ENCODE assay signal across 15 cellular contexts in genomic region chr17:75771334-75772281, GRCh38. TPM values are rescaled to one million over a fixed set of nuclear protein-coding genes. Genes with fewer than 3 reads are reported as not detected.
DNase-seq lines count a peak whose midpoint lies in the region; ATAC-seq, FAIRE-seq and TF ChIP-seq lines count a peak whose summit lies in the region.
"Had no signal": no experiment of that assay in that cellular context is flagged by ENCODE, and none has a peak within 500 bp of the region (broad histone marks: within the 10 kb centered on the region; RNA-seq: fewer than 3 reads in every experiment).

No MANE protein-coding gene starts in this region.

- DNase-seq in A549 (ENCODE audit: low read depth in 1 of 2, low spot score in 1 of 2) (no peak), EH (ENCODE audit: low read depth) (peak; percentile 25), WTC11 (ENCODE audit: low spot score) (no peak), kidney (no peak), AML-193 (lab: John Stamatoyannopoulos, UW) (no peak)
- DNase-seq in stimulated activated effector memory CD8-positive, alpha-beta T cell treated with anti-CD3 and anti-CD28 coated beads, Interleukin-12 subunit alpha, Interleukin-12 subunit beta, amount 100 ng/mL, for 72 hours (ENCODE audit: low spot score in 2 of 2) = no peak
- DNase-seq: activated gamma-delta T cell treated with Interleukin-2 at 50 U/mL for 16 hours; DMS 273 treated with DMSO at 0.1 percent for 48 hours; NCI-H2227 treated with DMSO at 0.1 percent for 48 hours; right cardiac atrium; stimulated activated CD8-positive, alpha-beta memory T cell treated with anti-CD3 and anti-CD28 coated beads, Interleukin-4, amount 100 ng/mL, for 48 hours had no signal

- no peak for TF ChIP-seq EP300 in A549 (IDR thresholded peaks at IDR 0.05)

- ATAC-seq in A549 = no peak
- no peak for ATAC-seq in WTC11
- no peak for ATAC-seq in GM19351 (IDR thresholded peaks at IDR 0.05; ENCODE audit: unreplicated experiment)
- no peak for ATAC-seq in stimulated activated effector memory CD8-positive, alpha-beta T cell treated with anti-CD3 and anti-CD28 coated beads, Interleukin-12 subunit alpha, Interleukin-12 subunit beta, amount 100 ng/mL, for 72 hours
- ATAC-seq in HG02623 (IDR thresholded peaks at IDR 0.05; ENCODE audit: unreplicated experiment) = no peak
- ATAC-seq: right cardiac atrium had no signal

- intact Hi-C loops in kidney (cut with DNase I) = no loop called here

- H3K9me3 ChIP-seq in A549 = no peaks in the 10 kb centered on the region
- no peaks in the 10 kb centered on the region for H3K9me3 ChIP-seq in kidney (ENCODE audit: control insufficient read depth in 1 of 2, low read length in 2 of 2)

- H3K27me3 Mint-ChIP-seq in WTC11 (ENCODE audit: low read depth) = no peaks in the 10 kb centered on the region

- H3K4me1 Mint-ChIP-seq in WTC11 = peaks cover 20% of the 10 kb centered on the region
- peaks cover 11% of the 10 kb centered on the region for H3K4me1 Mint-ChIP-seq in stimulated activated effector memory CD8-positive, alpha-beta T cell treated with anti-CD3 and anti-CD28 coated beads, Interleukin-12 subunit alpha, Interleukin-12 subunit beta, amount 100 ng/mL, for 72 hours

- H3K4me3 ChIP-seq in A549 (no peak overlapping the region), kidney (ENCODE audit: low read length in 2 of 2) (no peak overlapping the region)

- H3K36me3 ChIP-seq in kidney (ENCODE audit: control insufficient read depth in 1 of 2, insufficient read depth in 2 of 2, low read length in 2 of 2) = peaks cover 2 to 5% of the 10 kb centered on the region in 2 donors

- H3K27ac Mint-ChIP-seq in WTC11 = peak overlapping the region; percentile 54
- H3K27ac Mint-ChIP-seq in stimulated activated effector memory CD8-positive, alpha-beta T cell treated with anti-CD3 and anti-CD28 coated beads, Interleukin-12 subunit alpha, Interleukin-12 subunit beta, amount 100 ng/mL, for 72 hours = no peak overlapping the region
- H3K27ac Mint-ChIP-seq: T-helper 2 cell treated with Interferon-gamma antibody and Interleukin-4, amounts not matched to agents 5 μg/mL and 100 μg/mL, for 36 hours had no signal

- no peaks in the 10 kb centered on the region for H3K9me3 Mint-ChIP-seq in WTC11
- H3K9me3 Mint-ChIP-seq in stimulated activated effector memory CD8-positive, alpha-beta T cell treated with anti-CD3 and anti-CD28 coated beads, Interleukin-12 subunit alpha, Interleukin-12 subunit beta, amount 100 ng/mL, for 72 hours = no peaks in the 10 kb centered on the region
- H3K9me3 Mint-ChIP-seq: T-helper 2 cell treated with Interferon-gamma antibody and Interleukin-4, amounts not matched to agents 5 μg/mL and 100 μg/mL, for 36 hours had no signal

- POLR2A ChIA-PET in A549 (lab: Yijun Ruan, JAX) (interaction anchor here (0.6 to 1.3 kb wide), 3 partner anchors 8 to 169 kb away, joined by 3 to 5 read pairs (median 4); no protein-coding TSS in a partner anchor), WTC11 (lab: Charles Lee) (interaction anchor here (0.6 to 1.3 kb wide), 2 partner anchors 8 to 27 kb away, joined by 3 to 6 read pairs; no protein-coding TSS in a partner anchor)

- CTCF ChIA-PET in A549 (lab: Yijun Ruan, JAX) = interaction anchor here (0.9 to 5.4 kb wide), 9 partner anchors 7 to 138 kb away, joined by 3 to 30 read pairs (median 4); partner anchors contain the start of genes SMIM5 and UNK
- CTCF ChIA-PET in WTC11 (lab: Charles Lee) = interaction anchor here (0.6 to 7.8 kb wide), 9 partner anchors 8 to 170 kb away, joined by 3 to 72 read pairs (median 3); a partner anchor contains a TSS

- FAIRE-seq in A549 (lab: Jason Lieb, UNC) (no peak), kidney (lab: Jason Lieb, UNC) (no peak)
- FAIRE-seq: islet of Langerhans had no signal

- no peak overlapping the region for H3K9ac ChIP-seq in kidney (ENCODE audit: low read length in 2 of 2)

- WGBS in A549 (ENCODE audit: missing lambda C conversion rate) = 73% methylated on average over 17 of the region's 17 CpGs

- H3K4me1 ChIP-seq in A549 = peaks cover 1% of the 10 kb centered on the region; the same call in 2 of the 3 replicates
- H3K4me1 ChIP-seq in kidney (ENCODE audit: control insufficient read depth in 1 of 2, insufficient read depth in 1 of 2, low read depth in 1 of 2, low read length in 2 of 2) = peaks cover 5 to 9% of the 10 kb centered on the region in 2 donors

- H3K27ac ChIP-seq in A549 (no peak overlapping the region), kidney (ENCODE audit: low read depth in 2 of 2, low read length in 2 of 2) (peak overlapping the region in 1 of 2 donors; percentile 22)

- H3K4me2 ChIP-seq in A549 = no peak overlapping the region

- peak; percentile 35; the same call in 2 of the 3 replicates for TF ChIP-seq CTCF in A549 (IDR thresholded peaks at IDR 0.05)
- no peak for TF ChIP-seq CTCF in WTC11 (IDR thresholded peaks at IDR 0.05)
- peak; percentile 18 for TF ChIP-seq CTCF in kidney (IDR thresholded peaks at IDR 0.05; ENCODE audit: borderline replicate concordance, extremely low read depth, insufficient read depth)

- H3K36me3 Mint-ChIP-seq in WTC11 = peaks cover 2% of the 10 kb centered on the region; the same call in 1 of the 2 replicates
- peaks cover 36% of the 10 kb centered on the region for H3K36me3 Mint-ChIP-seq in stimulated activated effector memory CD8-positive, alpha-beta T cell treated with anti-CD3 and anti-CD28 coated beads, Interleukin-12 subunit alpha, Interleukin-12 subunit beta, amount 100 ng/mL, for 72 hours

- no peak overlapping the region for H3K4me3 Mint-ChIP-seq in WTC11
- H3K4me3 Mint-ChIP-seq in stimulated activated effector memory CD8-positive, alpha-beta T cell treated with anti-CD3 and anti-CD28 coated beads, Interleukin-12 subunit alpha, Interleukin-12 subunit beta, amount 100 ng/mL, for 72 hours = no peak overlapping the region
- H3K4me3 Mint-ChIP-seq: T-helper 2 cell treated with Interferon-gamma antibody and Interleukin-4, amounts not matched to agents 5 μg/mL and 100 μg/mL, for 36 hours had no signal

- peak in 1 of 2 experiments; percentile 39; a peak in 2 of 5 replicates for TF ChIP-seq RAD21 in A549 (conservative IDR thresholded peaks at IDR 0.05 in 1 of 2, IDR thresholded peaks at IDR 0.05 in 1 of 2)

- no peak for TF ChIP-seq POLR2A in A549 (IDR thresholded peaks at IDR 0.05; ENCODE audit: low read length)

TF ChIP-seq in A549, 52 proteins besides CTCF, POLR2A, EP300 and RAD21 (continues in another document):
- TF ChIP-seq, protein P1, sequence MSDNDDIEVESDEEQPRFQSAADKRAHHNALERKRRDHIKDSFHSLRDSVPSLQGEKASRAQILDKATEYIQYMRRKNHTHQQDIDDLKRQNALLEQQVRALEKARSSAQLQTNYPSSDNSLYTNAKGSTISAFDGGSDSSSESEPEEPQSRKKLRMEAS (IDR thresholded peaks at IDR 0.05) = no peak
- no peak for TF ChIP-seq HOXB5 (CRISPR knock-in tag; IDR thresholded peaks at IDR 0.05)
- no peak for TF ChIP-seq EHMT2 (IDR thresholded peaks at IDR 0.05; ENCODE audit: low read depth)
- 0 out of 3 replicates have a peak, but pooled peaks have one; percentile 22 for TF ChIP-seq SMC3 (IDR thresholded peaks at IDR 0.05)
- TF ChIP-seq NFE2L2 (conservative IDR thresholded peaks at IDR 0.05; ENCODE audit: low read length) = no peak
- no peak for TF ChIP-seq HDAC2 (IDR thresholded peaks at IDR 0.05)
- TF ChIP-seq SREBF2 (IDR thresholded peaks at IDR 0.05) = no peak

TF ChIP-seq in WTC11, 78 proteins besides CTCF, POLR2A, EP300 and RAD21:
- no peak for TF ChIP-seq CBFB (CRISPR knock-in tag; IDR thresholded peaks at IDR 0.05; ENCODE audit: low read depth)

RNA-seq across cellular contexts. Expression of gene GALK1, which starts 6.6 kb away (rescaled TPM):
- polyA plus RNA-seq in A549 (2011; rRNA removed) (20.7 and 21.3 TPM in 2 replicates), A549 (2017; fragmentation: RNase III; extraction: RNeasy Plus Mini Kit Qiagen cat#74134 plus additional on column Dnase treatment) (50.9 to 55.6 TPM (median 54.3 TPM) in 3 replicates), kidney (ENCODE audit: insufficient read depth, low read depth, low replicate concordance) (105 TPM)
- 70.7 and 89.2 TPM in 2 replicates for polyA plus RNA-seq in A549 (2012; cell fraction: cytosol; rRNA removed)
- 111 and 163 TPM in 2 replicates for polyA plus RNA-seq in A549 (2012; cell fraction: nucleus; rRNA removed)
- polyA minus RNA-seq in A549 (2011; rRNA and poly(A)+ RNA removed) = 18.7 and 33.3 TPM in 2 replicates
- total RNA-seq in WTC11 (2021) (42.2 to 49.9 TPM (median 49.4 TPM) in 3 replicates), kidney (34.5 TPM)

RNA-seq across cellular contexts. Expression of gene UNK, which starts 13.0 kb away (rescaled TPM):
- 34.5 and 40.0 TPM in 2 replicates for polyA plus RNA-seq in A549 (2011; rRNA removed)
- polyA plus RNA-seq in A549 (2012; cell fraction: cytosol; rRNA removed) = 23.9 and 28.2 TPM in 2 replicates
- polyA plus RNA-seq in A549 (2012; cell fraction: nucleus; rRNA removed) = 42.4 and 50.7 TPM in 2 replicates
- 27.0 to 31.5 TPM (median 29.1 TPM) in 3 replicates for polyA plus RNA-seq in A549 (2017; fragmentation: RNase III; extraction: RNeasy Plus Mini Kit Qiagen cat#74134 plus additional on column Dnase treatment)
- 27.2 and 33.9 TPM in 2 replicates for polyA minus RNA-seq in A549 (2011; rRNA and poly(A)+ RNA removed)
- 35.0 to 37.8 TPM (median 35.4 TPM) in 3 replicates for total RNA-seq in WTC11 (2021)
- 35.5 TPM for total RNA-seq in kidney
- 12.0 TPM for polyA plus RNA-seq in kidney (ENCODE audit: insufficient read depth, low read depth, low replicate concordance)

RNA-seq across cellular contexts. Expression of gene ITGB4, which starts 50.3 kb away (rescaled TPM):
- polyA plus RNA-seq in A549 (2011; rRNA removed) (19.8 and 20.6 TPM in 2 replicates), A549 (2017; fragmentation: RNase III; extraction: RNeasy Plus Mini Kit Qiagen cat#74134 plus additional on column Dnase treatment) (30.1 to 37.4 TPM (median 36.0 TPM) in 3 replicates), kidney (ENCODE audit: insufficient read depth, low read depth, low replicate concordance) (15.7 TPM)
- polyA plus RNA-seq in A549 (2012; cell fraction: cytosol; rRNA removed) = 17.2 and 22.1 TPM in 2 replicates
- 77.1 and 140 TPM in 2 replicates for polyA plus RNA-seq in A549 (2012; cell fraction: nucleus; rRNA removed)
- polyA minus RNA-seq in A549 (2011; rRNA and poly(A)+ RNA removed) = 53.3 and 59.6 TPM in 2 replicates
- total RNA-seq in WTC11 (2021) (9.5 to 11.2 TPM (median 10.6 TPM) in 3 replicates), kidney (149 TPM)

Comparison
In these comparisons a context has a peak if more than half of its experiments do, and no peak if none do; other contexts are left out.
1. RNA of gene ITGB4, which starts 50.3 kb away (total RNA-seq): 149 TPM in kidney (single experiment); 9.5 to 11.2 TPM in WTC11; every median in the first group is over 10 times any median in the second.
2. Of the 8 proteins assayed by ChIP-seq in both WTC11 and A549: peak only in WTC11: none; only in A549: CTCF; in both: none; in neither: 7.